ENCODE assay signal across 8 cellular contexts in the genomic region with DNA sequence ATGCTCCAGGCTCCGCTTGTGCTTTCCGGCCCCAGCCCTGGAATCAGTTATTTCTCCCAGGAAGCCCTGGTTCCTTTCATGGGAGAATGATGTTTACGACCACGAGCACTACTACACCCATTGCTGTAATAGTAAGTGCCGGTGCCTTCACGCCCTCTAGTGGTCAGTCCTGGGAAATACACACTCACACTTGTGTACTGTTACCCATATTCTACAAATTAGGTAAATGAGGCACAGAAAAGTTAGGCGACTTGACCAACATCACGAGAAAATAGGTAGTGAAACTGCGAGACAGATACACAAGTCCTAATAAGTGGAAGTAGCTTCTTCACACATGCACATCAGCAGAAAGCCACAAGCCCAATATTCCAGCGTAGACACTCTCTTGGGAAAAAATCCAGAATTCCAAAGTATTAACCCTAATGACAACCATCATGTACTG. TPM values are rescaled to one million over a fixed set of nuclear protein-coding genes. Genes with fewer than 3 reads are reported as not detected.
DNase-seq lines count a peak whose midpoint lies in the region; ATAC-seq and TF ChIP-seq lines count a peak whose summit lies in the region.

No MANE protein-coding gene starts in this region.

- no peaks in the 10 kb centered on the region for H3K79me2 ChIP-seq in PC-3 (ENCODE audit: low read length)

- H2AFZ ChIP-seq in PC-3 (ENCODE audit: low read length): no peak overlapping the region

- H3K4me1 Mint-ChIP-seq in natural killer cell treated with Interleukin-12 subunit alpha and Interleukin-12 subunit beta and Interleukin-15 and Interleukin-18, amount 100 ng/mL, for 72 hours (ENCODE audit: low read depth in 2 of 2): peaks cover 9 to 12% of the 10 kb centered on the region in 2 donors

- CTCF ChIA-PET in PC-3 (lab: Charles Lee): no interaction called here

- no peak overlapping the region for H3K4me2 ChIP-seq in PC-3 (ENCODE audit: low read length)

- H3F3A ChIP-seq in PC-3 (ENCODE audit: low read length, unreplicated experiment): no peaks in the 10 kb centered on the region

- H3K27ac ChIP-seq in PC-3 (ENCODE audit: low read length) (no peak overlapping the region), esophagus squamous epithelium (no peak overlapping the region)

- no peaks in the 10 kb centered on the region for H3K9me3 Mint-ChIP-seq in natural killer cell treated with Interleukin-12 subunit alpha and Interleukin-12 subunit beta and Interleukin-15 and Interleukin-18, amount 100 ng/mL, for 72 hours

- H3K27me3 Mint-ChIP-seq in natural killer cell treated with Interleukin-12 subunit alpha and Interleukin-12 subunit beta and Interleukin-15 and Interleukin-18, amount 100 ng/mL, for 72 hours: peaks cover 7 to 14% of the 10 kb centered on the region in 2 donors

- no peaks in the 10 kb centered on the region for H4K20me1 ChIP-seq in PC-3 (ENCODE audit: low read length)

- peak; percentile 84 for TF ChIP-seq CTCF in PC-3 (conservative IDR thresholded peaks at IDR 0.05; ENCODE audit: low read depth, low read length)
- peak; percentile 72 to 90 (median 80) for TF ChIP-seq CTCF in esophagus squamous epithelium (IDR thresholded peaks at IDR 0.05)

- H3K4me3 Mint-ChIP-seq in natural killer cell treated with Interleukin-12 subunit alpha and Interleukin-12 subunit beta and Interleukin-15 and Interleukin-18, amount 100 ng/mL, for 72 hours: no peak overlapping the region

- H3K27me3 ChIP-seq in PC-3 (ENCODE audit: low read length) (peaks cover 2% of the 10 kb centered on the region; the same call in 1 of the 2 replicates), esophagus squamous epithelium (peaks cover 0 to 48% (median 4%) of the 10 kb centered on the region in 4 donors)

- no peaks in the 10 kb centered on the region for H3K9me3 ChIP-seq in PC-3 (ENCODE audit: low read length)
- H3K9me3 ChIP-seq in esophagus squamous epithelium: no peaks in the 10 kb centered on the region

- H3K4me3 ChIP-seq in PC-3 (ENCODE audit: low read length): no peak overlapping the region
- H3K4me3 ChIP-seq in esophagus squamous epithelium: no peak overlapping the region

- 10 to 12% methylated on average over 10 of the region's 10 CpGs for WGBS in esophagus squamous epithelium, 2 donors

- no peaks in the 10 kb centered on the region for H3K36me3 ChIP-seq in PC-3 (ENCODE audit: low read depth, low read length)
- no peaks in the 10 kb centered on the region for H3K36me3 ChIP-seq in esophagus squamous epithelium

- H3K4me1 ChIP-seq in PC-3 (ENCODE audit: insufficient read depth, low read length) (no peaks in the 10 kb centered on the region), esophagus squamous epithelium (no peaks in the 10 kb centered on the region)

- no peak for TF ChIP-seq POLR2A in esophagus squamous epithelium (IDR thresholded peaks at IDR 0.05)

- H3K9me2 ChIP-seq in PC-3 (replicated peaks; ENCODE audit: low read length): no peaks in the 10 kb centered on the region

- DNase-seq in Daoy (ENCODE audit: low read depth) (peak; percentile 72), HUDEP-2 (lab: John Stamatoyannopoulos, UW; ENCODE audit: unreplicated experiment in 76 of 76) (peak in 61 of 76 experiments; percentile 2 to 80 (median 45)), PC-3 (peak; percentile 75), activated T-cell treated with anti-CD3 and anti-CD28 coated beads for 24 hours (ENCODE audit: low read depth) (peak; percentile 68), esophagus squamous epithelium (lab: John Stamatoyannopoulos, UW) (peak; percentile 36)
- peak; percentile 73 for DNase-seq in natural killer cell treated with Interleukin-12 subunit alpha and Interleukin-12 subunit beta and Interleukin-15 and Interleukin-18, amount 100 ng/mL, for 72 hours (ENCODE audit: low spot score)
- peak; percentile 60 for DNase-seq in stimulated activated naive CD4-positive, alpha-beta T cell treated with Interleukin-2 at 50 U/mL for 16 hours (lab: John Stamatoyannopoulos, UW)

- no peak overlapping the region for H3K9ac ChIP-seq in PC-3 (ENCODE audit: low read length)

- no TSS peak for BruUV-seq in PC-3 (replicated peaks; lab: Mats Ljungman, UMichigan)

- no peak overlapping the region for H3K27ac Mint-ChIP-seq in natural killer cell treated with Interleukin-12 subunit alpha and Interleukin-12 subunit beta and Interleukin-15 and Interleukin-18, amount 100 ng/mL, for 72 hours

- ATAC-seq in PC-3: peak; percentile 69; the same call in 1 of the 2 replicates
- peak; percentile 79 to 83 for ATAC-seq in natural killer cell treated with Interleukin-12 subunit alpha and Interleukin-12 subunit beta and Interleukin-15 and Interleukin-18, amount 100 ng/mL, for 72 hours
- ATAC-seq in HG02840 (IDR thresholded peaks at IDR 0.05; ENCODE audit: low FRiP score, unreplicated experiment): no peak

- intact Hi-C loops in PC-3 (cut with micrococcal nuclease): no loop called here
- intact Hi-C loops in esophagus squamous epithelium (cut with DNase I): no loop called here

- POLR2A ChIA-PET in PC-3 (lab: Charles Lee; ENCODE audit: unreplicated experiment): no interaction called here

- no peaks in the 10 kb centered on the region for H3K36me3 Mint-ChIP-seq in natural killer cell treated with Interleukin-12 subunit alpha and Interleukin-12 subunit beta and Interleukin-15 and Interleukin-18, amount 100 ng/mL, for 72 hours

RNA-seq across cellular contexts. Expression of gene CEACAM21, which starts 21.7 kb away (rescaled TPM):
- total RNA-seq in Daoy (2014; rRNA removed; shearing (Covaris generic)): 0.12 TPM in 1 of 2 replicates, not detected in the other
- total RNA-seq in PC-3 (2014; rRNA removed): not detected in 2 replicates
- 1 to 10 TPM in 1 of 4 donors, under 1 TPM in 1, not detected in 2; 0.57 to 3.7 TPM for total RNA-seq in esophagus squamous epithelium
- 10 to 100 TPM in 1 of 2 donors, 1 to 10 TPM in 1; 9.7 to 20.6 TPM for total RNA-seq in natural killer cell treated with Interleukin-12 subunit alpha and Interleukin-12 subunit beta and Interleukin-15 and Interleukin-18, amount 100 ng/mL, for 72 hours

RNA-seq across cellular contexts. Expression of gene CEACAM4, which starts 29.3 kb away (rescaled TPM):
- not detected in 2 replicates for total RNA-seq in Daoy (2014; rRNA removed; shearing (Covaris generic))
- total RNA-seq in PC-3 (2014; rRNA removed) (not detected in 2 replicates), esophagus squamous epithelium (1 to 10 TPM in 2 of 4 donors, not detected in 2; 1.1 to 2.9 TPM)
- total RNA-seq in natural killer cell treated with Interleukin-12 subunit alpha and Interleukin-12 subunit beta and Interleukin-15 and Interleukin-18, amount 100 ng/mL, for 72 hours: not detected
